8 cellular contexts compared by ENCODE assay signal in the genomic region with DNA sequence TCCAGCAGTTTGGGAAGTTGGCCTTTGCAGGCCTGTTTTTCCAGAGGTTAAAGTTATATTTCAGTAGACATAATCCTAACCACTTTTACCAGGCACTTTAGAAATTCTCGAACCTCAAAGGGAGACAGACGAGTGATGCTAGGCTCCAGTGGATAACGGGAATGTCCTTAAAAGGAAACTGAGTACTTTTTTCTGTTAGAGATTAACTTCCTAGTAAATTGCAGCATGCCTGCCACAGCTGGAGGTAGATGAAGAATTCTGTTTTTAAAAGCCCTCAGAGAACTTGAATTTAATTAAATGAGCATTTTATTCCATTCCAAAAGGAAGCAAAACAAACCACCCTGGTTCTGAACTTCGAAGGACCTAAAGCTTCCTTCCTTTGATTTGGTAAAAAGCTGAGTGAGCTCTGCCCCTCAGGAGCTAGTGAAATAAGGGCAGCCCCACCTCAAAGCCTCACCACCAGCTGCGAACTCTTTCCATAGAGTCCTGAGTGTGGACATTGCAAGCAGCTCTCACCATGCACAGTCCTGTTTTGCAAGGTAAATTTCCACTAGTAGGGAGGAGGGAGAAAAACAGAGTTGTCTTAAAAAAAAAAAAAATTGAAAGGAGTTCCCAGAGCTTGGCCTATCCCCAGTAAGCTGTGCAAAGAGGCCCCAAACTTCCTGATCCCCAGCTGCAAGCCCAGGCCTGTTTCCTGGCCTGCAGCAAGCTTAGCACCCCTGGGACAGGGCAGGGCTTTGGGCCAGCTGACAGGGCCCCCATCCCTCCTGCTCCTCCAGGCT. TPM values are rescaled to one million over a fixed set of nuclear protein-coding genes. Genes with fewer than 3 reads are reported as not detected.
DNase-seq lines count a peak whose midpoint lies in the region; ATAC-seq and TF ChIP-seq lines count a peak whose summit lies in the region.

No MANE protein-coding gene starts in this region.

- peak overlapping the region; percentile 76 for H3K4me3 Mint-ChIP-seq in GM23338

- intact Hi-C loops in testis (cut with DNase I; ENCODE audit: low total_unique reads) = no loop called here

- peaks cover 8% of the 10 kb centered on the region for H3K27me3 Mint-ChIP-seq in GM23338 (ENCODE audit: insufficient read depth, low read depth, poor library complexity)

- H3K9me3 ChIP-seq in hepatocyte (ENCODE audit: low read depth) (no peaks in the 10 kb centered on the region), testis (no peaks in the 10 kb centered on the region)

- H3F3A ChIP-seq in GM23338 (replicated peaks; ENCODE audit: low read depth) = peaks cover 10% of the 10 kb centered on the region

- peak overlapping the region; percentile 56 for H3K4me3 ChIP-seq in GM23338
- H3K4me3 ChIP-seq in hepatocyte = no peak overlapping the region
- H3K4me3 ChIP-seq in testis = no peak overlapping the region

- peak; percentile 59 for DNase-seq in GM23338 (ENCODE audit: low spot score)
- DNase-seq in UCSD-AML1 (lab: John Stamatoyannopoulos, UW; ENCODE audit: unreplicated experiment) = peak; percentile 56
- peak; percentile 62 for DNase-seq in hepatocyte (ENCODE audit: low spot score)
- peak; percentile 72 for DNase-seq in testis
- no peak for DNase-seq in T-helper 1 cell
- no peak for DNase-seq in OCI-M2 (lab: John Stamatoyannopoulos, UW; ENCODE audit: unreplicated experiment)

- TF ChIP-seq POLR2A in testis (IDR thresholded peaks at IDR 0.05) = no peak

- H3K79me2 ChIP-seq in GM23338 (replicated peaks; ENCODE audit: insufficient read depth) (no peaks in the 10 kb centered on the region), hepatocyte (no peaks in the 10 kb centered on the region)

- peaks cover 55% of the 10 kb centered on the region for H3K4me1 Mint-ChIP-seq in GM23338

- H4K20me1 ChIP-seq in GM23338 (replicated peaks; ENCODE audit: insufficient read depth) (no peaks in the 10 kb centered on the region), hepatocyte (ENCODE audit: insufficient read depth, poor library complexity, severe bottlenecking) (no peaks in the 10 kb centered on the region)

- peaks cover 7% of the 10 kb centered on the region for H3K9me2 ChIP-seq in GM23338 (ENCODE audit: insufficient read depth)
- no peaks in the 10 kb centered on the region for H3K9me2 ChIP-seq in hepatocyte (replicated peaks; ENCODE audit: insufficient read depth)

- WGBS in hepatocyte (ENCODE audit: low lambda C conversion rate, missing lambda C conversion rate) = 27% methylated on average over 5 of the region's 5 CpGs
- 37 to 40% methylated on average over 5 of the region's 5 CpGs for WGBS in testis, 2 donors

- H3K9me3 Mint-ChIP-seq in GM23338 = peaks cover 17% of the 10 kb centered on the region

- ATAC-seq in GM23338 = peak; percentile 43
- no peak for ATAC-seq in GM19395 (IDR thresholded peaks at IDR 0.05; ENCODE audit: unreplicated experiment)
- no peak for ATAC-seq in HG02885 (IDR thresholded peaks at IDR 0.05; ENCODE audit: poor library complexity, unreplicated experiment)

- H2AFZ ChIP-seq in GM23338 (no peak overlapping the region), hepatocyte (peak overlapping the region; percentile 8)

- H3K27ac ChIP-seq in GM23338 (ENCODE audit: low read depth) (peak overlapping the region; percentile 91), hepatocyte (peak overlapping the region; percentile 92), testis (peak overlapping the region in 1 of 2 donors; percentile 73)

- peak overlapping the region; percentile 73 for H3K4me2 ChIP-seq in GM23338
- peak overlapping the region; percentile 62 for H3K4me2 ChIP-seq in hepatocyte

- no peaks in the 10 kb centered on the region for H3K36me3 ChIP-seq in GM23338 (ENCODE audit: insufficient read depth)
- H3K36me3 ChIP-seq in hepatocyte (replicated peaks; ENCODE audit: insufficient read depth, low read depth) = no peaks in the 10 kb centered on the region
- H3K36me3 ChIP-seq in testis (ENCODE audit: low read depth, missing control alignments) = no peaks in the 10 kb centered on the region

- peaks cover 18% of the 10 kb centered on the region for H3K36me3 Mint-ChIP-seq in GM23338 (ENCODE audit: low read depth)

- peaks cover 45% of the 10 kb centered on the region for H3K4me1 ChIP-seq in GM23338 (ENCODE audit: insufficient read depth)
- peaks cover 47% of the 10 kb centered on the region for H3K4me1 ChIP-seq in hepatocyte (ENCODE audit: insufficient read depth)
- peaks cover 8% of the 10 kb centered on the region for H3K4me1 ChIP-seq in testis

- H3K27me3 ChIP-seq in GM23338 (ENCODE audit: insufficient read depth) = no peaks in the 10 kb centered on the region
- H3K27me3 ChIP-seq in hepatocyte = no peaks in the 10 kb centered on the region
- H3K27me3 ChIP-seq in testis = no peaks in the 10 kb centered on the region

- TF ChIP-seq CTCF in GM23338 (conservative IDR thresholded peaks at IDR 0.05; ENCODE audit: low read depth in 2 of 2) (no peak), hepatocyte (IDR thresholded peaks at IDR 0.05; ENCODE audit: poor library complexity) (no peak), testis (IDR thresholded peaks at IDR 0.05) (no peak)

- peak overlapping the region; percentile 95 for H3K27ac Mint-ChIP-seq in GM23338

TF ChIP-seq in GM23338, 12 proteins besides CTCF, POLR2A, EP300 and RAD21:
- no peak for TF ChIP-seq NANOG (IDR thresholded peaks at IDR 0.05; ENCODE audit: borderline replicate concordance)
- TF ChIP-seq ZNF462 (CRISPR knock-in tag; IDR thresholded peaks at IDR 0.05) = no peak

RNA-seq across cellular contexts. Expression of gene CHD9NB, which starts 11.3 kb away (rescaled TPM):
- total RNA-seq in GM23338 (2014; rRNA removed; shearing (Covaris generic)) = 4.2 and 4.5 TPM in 2 replicates
- 1.5 and 1.7 TPM in 2 replicates for polyA plus RNA-seq in GM23338 (2016; fragmentation: Nextera tagmentation; extraction: Ambion mirVana)
- 0.64 and 2.3 TPM in 2 replicates for total RNA-seq in hepatocyte
- polyA plus RNA-seq in hepatocyte = 0.81 and 1.4 TPM in 2 replicates
- total RNA-seq in testis = under 1 TPM in 1 of 2 donors, not detected in 1; 0.79 TPM
- polyA plus RNA-seq in testis (ENCODE audit: insufficient read depth, low read depth, low replicate concordance) = 3.0 TPM

RNA-seq across cellular contexts. Expression of gene CHD9, which starts 13.4 kb away (rescaled TPM):
- total RNA-seq in GM23338 (2014; rRNA removed; shearing (Covaris generic)) = 18.8 and 21.9 TPM in 2 replicates
- polyA plus RNA-seq in GM23338 (2016; fragmentation: Nextera tagmentation; extraction: Ambion mirVana) (32.4 and 46.6 TPM in 2 replicates), hepatocyte (54.9 and 72.6 TPM in 2 replicates), testis (ENCODE audit: insufficient read depth, low read depth, low replicate concordance) (10.4 TPM)
- total RNA-seq in hepatocyte (68.2 and 89.4 TPM in 2 replicates), testis (10 to 100 TPM; 57.5 to 67.3 TPM)

Comparison
In these comparisons a context has a peak if more than half of its experiments do, and no peak if none do; other contexts are left out.
1. DNase-seq: peak in GM23338 (single experiment), UCSD-AML1 (single experiment), hepatocyte (single experiment) and testis (single experiment); none in T-helper 1 cell (0 of 5) and OCI-M2 (single experiment).